In genomic region chr17:77331161-77331864, GRCh38 we compare ENCODE assay signal across 8 cellular contexts.
DNase-seq lines count a peak whose midpoint lies in the region; ATAC-seq and TF ChIP-seq lines count a peak whose summit lies in the region.

No MANE protein-coding gene starts in this region.

- H3K36me3 ChIP-seq in rectal smooth muscle tissue (ENCODE audit: control insufficient read depth, insufficient read depth, low read length) (no peaks in the 10 kb centered on the region), vagina (no peaks in the 10 kb centered on the region)

- no peak for TF ChIP-seq POLR2A in vagina (IDR thresholded peaks at IDR 0.05)

- H3K27me3 ChIP-seq in rectal smooth muscle tissue (ENCODE audit: control insufficient read depth, insufficient read depth, low read length) (no peaks in the 10 kb centered on the region), vagina (no peaks in the 10 kb centered on the region)

- peak; percentile 73 for ATAC-seq in HG02678 (IDR thresholded peaks at IDR 0.05; ENCODE audit: unreplicated experiment)
- peak; percentile 92 to 94 for ATAC-seq in left cardiac atrium

- H3K4me1 ChIP-seq in rectal smooth muscle tissue (ENCODE audit: control insufficient read depth, insufficient read depth, low read length) (peaks cover 3% of the 10 kb centered on the region), vagina (peaks cover 32% of the 10 kb centered on the region)

- H3K9me3 ChIP-seq in vagina: no peaks in the 10 kb centered on the region

- intact Hi-C loops in left cardiac atrium (cut with DNase I) (loop anchor here (1.0 to 5.0 kb wide), 4 partner anchors 41 to 163 kb away; no protein-coding TSS in a partner anchor), vagina (cut with DNase I) (loop anchor here (2.0 to 5.0 kb wide), 2 partner anchors 101 to 163 kb away; no protein-coding TSS in a partner anchor)

- TF ChIP-seq CTCF in GM12865 (IDR thresholded peaks at IDR 0.05; ENCODE audit: insufficient read depth, low read depth, low read length, missing control alignments): peak; percentile 96
- peak; percentile 86 to 97 (median 94) for TF ChIP-seq CTCF in vagina (IDR thresholded peaks at IDR 0.05)

- peak overlapping the region; percentile 57 for H3K4me3 ChIP-seq in GM12865 (ENCODE audit: low read depth, low read length)
- peak overlapping the region; percentile 24 for H3K4me3 ChIP-seq in rectal smooth muscle tissue (ENCODE audit: low read length)
- peak overlapping the region in 1 of 2 donors; percentile 27 for H3K4me3 ChIP-seq in vagina

- peak; percentile 94 for DNase-seq in GM12865 (ENCODE audit: low read depth)
- DNase-seq in NCI-H1417 treated with DMSO at 0.1 percent for 48 hours (lab: John Stamatoyannopoulos, UW): peak; percentile 18
- DNase-seq in SW 1271 (lab: John Stamatoyannopoulos, UW): peak; percentile 57 to 76
- DNase-seq in activated naive CD8-positive, alpha-beta T cell treated with anti-CD3 and anti-CD28 coated beads, Interleukin-2, amount 50 U/mL, for 16 hours (ENCODE audit: low read depth, low spot score): peak; percentile 89
- DNase-seq in left cardiac atrium: peak; percentile 93
- DNase-seq in vagina (ENCODE audit: extremely low spot score in 2 of 2): peak; percentile 89 to 97

- H3K9ac ChIP-seq in rectal smooth muscle tissue (ENCODE audit: low read length): no peak overlapping the region

- H3K27ac ChIP-seq in rectal smooth muscle tissue (ENCODE audit: low read depth, low read length) (peak overlapping the region; percentile 42), vagina (peak overlapping the region; percentile 74)

Comparison
In these comparisons a context has a peak if more than half of its experiments do, and no peak if none do; other contexts are left out.
1. DNase-seq: peak in every context shown above with its lines; median percentile 94 in GM12865; 93 in left cardiac atrium; 93 in vagina; 89 in activated naive CD8-positive, alpha-beta T cell treated with anti-CD3 and anti-CD28 coated beads, Interleukin-2, amount 50 U/mL, for 16 hours; 66 in SW 1271; 18 in NCI-H1417 treated with DMSO at 0.1 percent for 48 hours.